ENCODE assay signal across 31 cellular contexts in genomic region chr4:43008793-43009192, GRCh38.
"Had no signal": no experiment of that assay in that cellular context is flagged by ENCODE, and none has a peak within 500 bp of the region (broad histone marks: within the 10 kb centered on the region; RNA-seq: fewer than 3 reads in every experiment).

No MANE protein-coding gene starts in this region.

- H3K36me3 ChIP-seq: adrenal gland, brain microvascular endothelial cell, breast epithelium had no signal

- FAIRE-seq: astrocyte, TTC549 had no signal

- H3K4me3 ChIP-seq: adrenal gland, body of pancreas, breast epithelium had no signal

- H3K4me1 ChIP-seq: adrenal gland, body of pancreas, breast epithelium had no signal

- H3K9me3 ChIP-seq: adrenal gland had no signal

- DNase-seq: activated B cell treated with CpG ODN at 0.5 μM for 24 hours; activated CD4-positive, alpha-beta memory T cell treated with anti-CD3 and anti-CD28 coated beads for 36 hours; activated CD4-positive, alpha-beta T cell treated with anti-CD3 and anti-CD28 coated beads for 4 hours; activated CD4-positive, alpha-beta T cell treated with anti-CD3 and anti-CD28 coated beads, Interleukin-2, amount 10 ng/mL, durations not matched to agents 24 days and 14 days; activated CD4-positive, alpha-beta T cell treated with anti-CD3 and anti-CD28 coated beads, Interleukin-2, amount 50 U/mL, for 1 hour; activated CD4-positive, alpha-beta T cell treated with anti-CD3 and anti-CD28 coated beads, Interleukin-2, amount 50 U/mL, for 4 hours; activated CD4-positive, CD25-positive, alpha-beta regulatory T cell treated with anti-CD3 and anti-CD28 coated beads, Interleukin-2, amount 50 U/mL, for 72 hours; activated CD8-positive, alpha-beta memory T cell treated with anti-CD3 and anti-CD28 coated beads, Interleukin-2, amount 50 U/mL, for 4 hours; activated CD8-positive, alpha-beta T cell treated with anti-CD3 and anti-CD28 coated beads for 36 hours; activated effector memory CD4-positive, alpha-beta T cell treated with anti-CD3 and anti-CD28 coated beads, Interleukin-2, amount 50 U/mL, for 16 hours; activated gamma-delta T cell treated with Interleukin-2 at 50 U/mL for 16 hours; activated naive CD4-positive, alpha-beta T cell; activated naive CD4-positive, alpha-beta T cell treated with anti-CD3 and anti-CD28 coated beads for 36 hours; activated naive CD4-positive, alpha-beta T cell treated with anti-CD3 and anti-CD28 coated beads, Interleukin-2, amount 50 U/mL, for 16 hours; activated naive CD8-positive, alpha-beta T cell treated with anti-CD3 and anti-CD28 coated beads for 36 hours; activated T-cell treated with anti-CD3 and anti-CD28 coated beads for 4 hours; activated T-cell treated with anti-CD3 and anti-CD28 coated beads, Interleukin-2, amount 50 U/mL, for 1 hour; activated T-cell treated with anti-CD3 and anti-CD28 coated beads, Interleukin-2, amount 50 U/mL, for 4 hours; activated T-cell treated with anti-CD3 and anti-CD28 coated beads, Interleukin-2, amount 50 U/mL, for 72 hours; adrenal gland; amniotic stem cell; aorta; body of pancreas; brain microvascular endothelial cell; central memory CD4-positive, alpha-beta T cell; T-helper 2 cell; T-helper 9 cell had no signal

- H3K27me3 ChIP-seq: adrenal gland, body of pancreas, brain microvascular endothelial cell, breast epithelium had no signal

- H3K27ac ChIP-seq: adrenal gland, body of pancreas, brain microvascular endothelial cell, breast epithelium, VCaP had no signal
